In genomic region chr1:26412180-26412840, GRCh38 we compare ENCODE assay signal across 1 cellular context.
TF ChIP-seq lines count a peak whose summit lies in the region.

No MANE protein-coding gene starts in this region.

TF ChIP-seq in GM23338, 12 proteins besides CTCF, POLR2A, EP300 and RAD21 (continued from another document):
- TF ChIP-seq ZNF462 (CRISPR knock-in tag; IDR thresholded peaks at IDR 0.05) = no peak
- no peak for TF ChIP-seq JUNB (IDR thresholded peaks at IDR 0.05; ENCODE audit: unreplicated experiment)
- no peak for TF ChIP-seq ZNF114 (CRISPR knock-in tag; IDR thresholded peaks at IDR 0.05)
- TF ChIP-seq REST (IDR thresholded peaks at IDR 0.05; ENCODE audit: unreplicated experiment) = peak; percentile 37
- no peak for TF ChIP-seq STAT1 (IDR thresholded peaks at IDR 0.05; ENCODE audit: unreplicated experiment)
- TF ChIP-seq ZNF331 (CRISPR knock-in tag; IDR thresholded peaks at IDR 0.05; ENCODE audit: low read depth) = no peak
- no peak for TF ChIP-seq EZH2phosphoT487 (IDR thresholded peaks at IDR 0.05; ENCODE audit: unreplicated experiment)
- no peak for TF ChIP-seq EZH2 (IDR thresholded peaks at IDR 0.05; ENCODE audit: low read depth, unreplicated experiment)
- TF ChIP-seq CREB1 (CRISPR knock-in tag; IDR thresholded peaks at IDR 0.05; ENCODE audit: low read depth) = peak; percentile 37; the same call in 1 of the 2 replicates
- no peak for TF ChIP-seq NANOG (IDR thresholded peaks at IDR 0.05; ENCODE audit: borderline replicate concordance)
